In the genomic region with DNA sequence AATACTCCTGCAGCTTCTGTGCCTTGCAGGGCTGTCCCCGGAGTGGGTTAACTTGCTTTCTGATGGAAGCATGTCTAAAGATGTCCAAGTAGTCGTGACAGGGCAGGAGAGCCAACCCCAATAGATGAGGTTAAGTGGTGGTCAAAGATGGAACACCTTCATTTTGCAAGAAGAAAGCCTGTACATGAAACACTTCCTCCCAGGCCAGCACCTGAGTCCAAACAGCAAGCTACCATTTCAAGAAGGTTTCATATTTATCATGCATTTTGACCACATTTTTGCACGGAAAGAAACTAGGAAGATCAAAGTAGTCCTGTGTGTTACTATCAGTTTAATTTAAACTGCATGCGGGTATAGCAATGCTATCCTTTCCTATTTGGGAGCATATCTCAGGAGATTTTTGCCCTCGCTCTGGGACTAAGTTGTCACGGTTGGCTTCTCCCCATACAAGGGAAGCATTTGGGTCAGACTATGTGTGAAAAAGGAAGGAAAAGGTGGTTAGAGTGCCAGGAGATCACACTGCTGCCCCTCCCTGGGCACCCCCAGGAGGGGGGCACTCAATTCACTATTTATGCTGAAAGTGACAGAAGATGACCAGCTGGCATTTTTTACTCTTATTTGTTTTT, we compare ENCODE assay signal across 8 cellular contexts.
DNase-seq lines count a peak whose midpoint lies in the region; ATAC-seq lines count a peak whose summit lies in the region.

No MANE protein-coding gene starts in this region.

- intact Hi-C loops in posterior cingulate gyrus (cut with DNase I) = no loop called here

- H3K9me3 ChIP-seq in KOPT-K1 (ENCODE audit: insufficient read depth, low read length, poor library complexity, severe bottlenecking) = no peaks in the 10 kb centered on the region

- peak; percentile 10 for DNase-seq in GDM1 (lab: John Stamatoyannopoulos, UW)
- peak; percentile 1 for DNase-seq in glomerular visceral epithelial cell (ENCODE audit: extremely low spot score)
- no peak for DNase-seq in HT-29 (ENCODE audit: low spot score)
- DNase-seq in UCSD-AML1 (lab: John Stamatoyannopoulos, UW; ENCODE audit: unreplicated experiment) = no peak
- DNase-seq in NCI-H1105 (lab: John Stamatoyannopoulos, UW) = no peak
- no peak for DNase-seq in posterior cingulate gyrus

- peak overlapping the region; percentile 33 for H3K27ac ChIP-seq in KOPT-K1 (ENCODE audit: low read depth, low read length, poor library complexity, severe bottlenecking)

- no peaks in the 10 kb centered on the region for H3K36me3 ChIP-seq in KOPT-K1 (ENCODE audit: insufficient read depth, low read length)

- ATAC-seq in GM21381 (IDR thresholded peaks at IDR 0.05; ENCODE audit: unreplicated experiment) = peak; percentile 35

Comparison
In these comparisons a context has a peak if more than half of its experiments do, and no peak if none do; other contexts are left out.
1. DNase-seq: peak in GDM1 (single experiment) and glomerular visceral epithelial cell (single experiment); none in HT-29 (single experiment), UCSD-AML1 (single experiment), NCI-H1105 (single experiment) and posterior cingulate gyrus (0 of 10).